8 cellular contexts compared by ENCODE assay signal in the genomic region with DNA sequence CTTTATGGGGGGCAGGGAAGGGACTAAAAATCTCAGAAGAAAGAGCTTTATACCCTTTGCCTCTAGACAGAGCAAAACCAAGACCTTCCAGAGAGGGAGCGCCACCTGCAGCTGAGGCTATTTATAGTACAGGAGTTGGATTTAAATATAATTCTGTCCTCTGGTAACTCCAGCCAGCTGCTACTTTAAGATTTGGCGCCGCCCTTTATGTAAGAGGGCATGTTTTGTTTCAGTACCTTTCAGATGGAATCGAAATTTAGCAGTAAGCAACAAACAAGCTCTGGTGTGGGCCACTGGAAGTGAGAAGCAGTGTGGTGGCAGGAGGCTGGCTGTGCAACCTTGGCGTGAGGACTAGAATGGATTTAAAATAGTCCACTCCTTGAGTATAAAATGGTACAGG. TPM values are rescaled to one million over a fixed set of nuclear protein-coding genes. Genes with fewer than 3 reads are reported as not detected.
DNase-seq lines count a peak whose midpoint lies in the region; ATAC-seq, FAIRE-seq and TF ChIP-seq lines count a peak whose summit lies in the region.

No MANE protein-coding gene starts in this region.

- DNase-seq in AG04450 (ENCODE audit: low read depth, low spot score), result no peak
- peak; percentile 54 for DNase-seq in H54 (ENCODE audit: insufficient read length, low spot score)
- DNase-seq in Peyer's patch, result peak in 2 of 3 donors; percentile 26 to 64
- peak; percentile 49 for DNase-seq in dermis blood vessel endothelial cell
- peak; percentile 80 for DNase-seq in osteoblast (ENCODE audit: insufficient read length, low spot score, missing footprints)

- no peaks in the 10 kb centered on the region for H3K79me2 ChIP-seq in osteoblast (ENCODE audit: insufficient read depth, low read length)

- H3K4me1 ChIP-seq in Peyer's patch, result peaks cover 0 to 4% (median under 1%) of the 10 kb centered on the region in 4 donors
- no peaks in the 10 kb centered on the region for H3K4me1 ChIP-seq in osteoblast (ENCODE audit: insufficient read depth, low read length)

- CTCF ChIA-PET in AG04450 (lab: Charles Lee), result interaction anchor here (0.5 to 1.7 kb wide), 11 partner anchors 9 to 254 kb away, joined by 3 to 11 read pairs (median 5); no protein-coding TSS in a partner anchor

- POLR2A ChIA-PET in AG04450 (lab: Yijun Ruan, JAX), result interaction anchor here (0.6 kb wide), 1 partner anchor 160 kb away, joined by 3 read pairs; no protein-coding TSS in a partner anchor

- TF ChIP-seq CTCF in AG04450 (IDR thresholded peaks at IDR 0.05; ENCODE audit: low read depth, low read length) (peak; percentile 55), Peyer's patch (IDR thresholded peaks at IDR 0.05) (peak in 4 of 6 experiments; percentile 15 to 37 (median 30)), osteoblast (IDR thresholded peaks at IDR 0.05; ENCODE audit: extremely low read depth, low read depth, low read length) (peak; percentile 41)

- TF ChIP-seq POLR2A in H54 (IDR thresholded peaks at IDR 0.05; ENCODE audit: low read depth, low read length) (no peak), Peyer's patch (IDR thresholded peaks at IDR 0.05) (no peak)

- no peaks in the 10 kb centered on the region for H4K20me1 ChIP-seq in osteoblast (ENCODE audit: insufficient read depth, low read length)

- H3K9me3 ChIP-seq in AG04450 (ENCODE audit: control insufficient read depth, insufficient read depth, low read length) (no peaks in the 10 kb centered on the region; the same call in 1 of the 2 replicates), Peyer's patch (no peaks in the 10 kb centered on the region), osteoblast (ENCODE audit: low read depth, low read length) (no peaks in the 10 kb centered on the region)

- H2AFZ ChIP-seq in osteoblast (ENCODE audit: low read length), result no peak overlapping the region

- peak; percentile 45 for FAIRE-seq in H54 (lab: Jason Lieb, UNC)

- ATAC-seq in GM18909 (IDR thresholded peaks at IDR 0.05; ENCODE audit: poor library complexity, unreplicated experiment) (no peak), HG03108 (IDR thresholded peaks at IDR 0.05; ENCODE audit: unreplicated experiment) (no peak), HG03432 (IDR thresholded peaks at IDR 0.05; ENCODE audit: unreplicated experiment) (no peak)

- H3K4me3 ChIP-seq in AG04450 (ENCODE audit: low read depth, low read length), result no peak overlapping the region
- H3K4me3 ChIP-seq in Peyer's patch, result no peak overlapping the region
- no peak overlapping the region for H3K4me3 ChIP-seq in osteoblast (ENCODE audit: insufficient read depth, low read length)

- H3K27me3 ChIP-seq in AG04450 (ENCODE audit: control insufficient read depth, insufficient read depth, low read length) (peaks cover 36% of the 10 kb centered on the region), Peyer's patch (peaks cover 0 to 4% of the 10 kb centered on the region in 2 donors), osteoblast (ENCODE audit: insufficient read depth, low read length) (peaks cover 21% of the 10 kb centered on the region)

- no peak overlapping the region for H3K27ac ChIP-seq in AG04450 (ENCODE audit: low read depth, low read length)
- H3K27ac ChIP-seq in Peyer's patch, result no peak overlapping the region
- H3K27ac ChIP-seq in osteoblast (ENCODE audit: low read depth, low read length), result no peak overlapping the region

- H3K4me2 ChIP-seq in osteoblast (ENCODE audit: insufficient read depth, low read length), result no peak overlapping the region

- no peaks in the 10 kb centered on the region for H3K36me3 ChIP-seq in Peyer's patch
- no peaks in the 10 kb centered on the region for H3K36me3 ChIP-seq in osteoblast (ENCODE audit: insufficient read depth, low read length)

RNA-seq across cellular contexts. Expression of gene GUCY2D, which starts 5.2 kb away (rescaled TPM):
- not detected in 2 replicates for polyA plus RNA-seq in AG04450 (2011; rRNA removed)
- not detected in 2 replicates for polyA minus RNA-seq in AG04450 (2011; rRNA and poly(A)+ RNA removed)
- not detected for total RNA-seq in Peyer's patch
- not detected in 2 replicates for total RNA-seq in dermis blood vessel endothelial cell
- total RNA-seq in osteoblast, result not detected in 2 replicates

RNA-seq across cellular contexts. Expression of gene ALOX15B, which starts 41.7 kb away (rescaled TPM):
- polyA plus RNA-seq in AG04450 (2011; rRNA removed), result not detected in 2 replicates
- polyA minus RNA-seq in AG04450 (2011; rRNA and poly(A)+ RNA removed), result not detected in 2 replicates
- 1 to 10 TPM in 3 of 4 donors, under 1 TPM in 1; 0.70 to 4.1 (median 2.1) TPM for total RNA-seq in Peyer's patch
- total RNA-seq in dermis blood vessel endothelial cell, result not detected in 2 replicates
- under 0.01 TPM in 2 replicates for total RNA-seq in osteoblast
